In the genomic region with DNA sequence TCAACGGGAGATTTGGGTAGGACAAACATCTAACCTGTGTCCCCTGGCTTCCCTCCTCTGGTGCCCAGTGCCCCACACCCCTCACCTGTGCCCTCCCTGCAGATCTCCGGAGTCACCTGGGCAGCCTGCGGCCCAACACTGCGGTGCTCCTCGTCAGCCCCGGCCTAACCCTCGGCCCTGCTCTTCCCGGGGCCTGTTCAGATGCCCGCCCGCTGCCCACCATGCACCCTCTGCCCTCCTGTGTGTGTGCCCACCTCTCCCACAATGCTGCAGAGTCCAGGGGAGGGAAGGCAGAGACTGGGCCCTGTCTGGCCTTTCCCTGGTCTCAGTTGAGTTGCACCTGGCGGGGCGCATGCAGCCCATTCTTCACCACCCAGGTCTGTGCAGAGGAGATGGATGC, we compare ENCODE assay signal across 29 cellular contexts.
"Had no signal": no experiment of that assay in that cellular context is flagged by ENCODE, and none has a peak within 500 bp of the region (broad histone marks: within the 10 kb centered on the region; RNA-seq: fewer than 3 reads in every experiment).

No MANE protein-coding gene starts in this region.

- H3K27ac ChIP-seq: ovary, parathyroid adenoma, psoas muscle, right lobe of liver, sigmoid colon, stomach, suprapubic skin, testis, tibial artery, transverse colon, vagina had no signal

- H2AFZ ChIP-seq: parathyroid adenoma had no signal

- DNase-seq: naive B cell; naive thymus-derived CD8-positive, alpha-beta T cell; nephron progenitor cell; occipital lobe; ovary; psoas muscle; sigmoid colon; small intestine; stimulated activated CD4-positive, alpha-beta T cell treated with anti-CD3 and anti-CD28 coated beads, Interleukin-15, amount 100 ng/mL, for 24 hours; stimulated activated CD4-positive, alpha-beta T cell treated with anti-CD3 and anti-CD28 coated beads, Interleukin-2, amount 100 ng/mL, for 24 hours; stimulated activated CD4-positive, alpha-beta T cell treated with anti-CD3 and anti-CD28 coated beads, Interleukin-2, amount 100 ng/mL, for 48 hours; stimulated activated CD4-positive, alpha-beta T cell treated with anti-CD3 and anti-CD28 coated beads, Interleukin-4, amount 100 ng/mL, for 24 hours; stimulated activated naive B cell treated with anti-CD40 and anti-IgM and Interleukin-4, amounts not matched to agents 10 μg/mL and 1 μg/mL and 100 μg/mL, for 72 hours; stimulated activated naive CD4-positive, alpha-beta T cell treated with Interleukin-2 at 50 U/mL for 16 hours; stomach; testis; tibial artery; transverse colon had no signal

- H3K4me1 Mint-ChIP-seq: naive B cell; naive thymus-derived CD8-positive, alpha-beta T cell; stimulated activated effector memory CD8-positive, alpha-beta T cell treated with anti-CD3 and anti-CD28 coated beads, Interleukin-12 subunit alpha, Interleukin-12 subunit beta, amount 100 ng/mL, for 72 hours; stimulated activated naive B cell treated with anti-CD40 and anti-IgM and Interleukin-4, amounts not matched to agents 10 μg/mL and 1 μg/mL and 100 μg/mL, for 72 hours had no signal

- H3K4me1 ChIP-seq: parathyroid adenoma, psoas muscle, right lobe of liver, sigmoid colon, stomach, suprapubic skin, tibial artery, transverse colon, vagina had no signal

- H3K9me3 ChIP-seq: ovary, psoas muscle, right lobe of liver, suprapubic skin, testis, transverse colon, vagina had no signal

- H3K27ac Mint-ChIP-seq: naive B cell; naive thymus-derived CD8-positive, alpha-beta T cell; natural killer cell treated with Interleukin-12 subunit alpha and Interleukin-12 subunit beta and Interleukin-15 and Interleukin-18, amount 100 ng/mL, for 72 hours; nephron progenitor cell; progenitor cell of endocrine pancreas; stimulated activated effector memory CD8-positive, alpha-beta T cell treated with anti-CD3 and anti-CD28 coated beads, Interleukin-12 subunit alpha, Interleukin-12 subunit beta, amount 100 ng/mL, for 72 hours; stimulated activated naive B cell treated with anti-CD40 and anti-IgM and Interleukin-4, amounts not matched to agents 10 μg/mL and 1 μg/mL and 100 μg/mL, for 72 hours; stimulated activated naive CD8-positive, alpha-beta T cell treated with anti-CD3 and anti-CD28 coated beads, Interleukin-15, Interleukin-2, amounts not matched to agents 100 ng/mL and 50 ng/mL, for 24 hours; type B pancreatic cell had no signal

- H3K27me3 Mint-ChIP-seq: naive B cell; natural killer cell treated with Interleukin-12 subunit alpha and Interleukin-12 subunit beta and Interleukin-15 and Interleukin-18, amount 100 ng/mL, for 72 hours; stimulated activated naive B cell treated with anti-CD40 and anti-IgM and Interleukin-4, amounts not matched to agents 10 μg/mL and 1 μg/mL and 100 μg/mL, for 72 hours; stimulated activated naive CD8-positive, alpha-beta T cell treated with anti-CD3 and anti-CD28 coated beads, Interleukin-15, Interleukin-2, amounts not matched to agents 100 ng/mL and 50 ng/mL, for 24 hours had no signal

- H3K9ac ChIP-seq: parathyroid adenoma had no signal

- H3K9me3 Mint-ChIP-seq: natural killer cell treated with Interleukin-12 subunit alpha and Interleukin-12 subunit beta and Interleukin-15 and Interleukin-18, amount 100 ng/mL, for 72 hours had no signal

- H3K4me3 ChIP-seq: ovary, psoas muscle, right lobe of liver, sigmoid colon, stomach, suprapubic skin, testis, tibial artery, transverse colon, vagina had no signal

- H3K27me3 ChIP-seq: ovary, right lobe of liver, suprapubic skin, testis, vagina had no signal

- H3K36me3 Mint-ChIP-seq: natural killer cell treated with Interleukin-12 subunit alpha and Interleukin-12 subunit beta and Interleukin-15 and Interleukin-18, amount 100 ng/mL, for 72 hours; stimulated activated effector memory CD8-positive, alpha-beta T cell treated with anti-CD3 and anti-CD28 coated beads, Interleukin-12 subunit alpha, Interleukin-12 subunit beta, amount 100 ng/mL, for 72 hours; stimulated activated naive B cell treated with anti-CD40 and anti-IgM and Interleukin-4, amounts not matched to agents 10 μg/mL and 1 μg/mL and 100 μg/mL, for 72 hours; type B pancreatic cell had no signal

- H3K36me3 ChIP-seq: ovary, right lobe of liver, sigmoid colon, stomach, suprapubic skin, tibial artery, transverse colon, vagina had no signal

- ATAC-seq: naive thymus-derived CD8-positive, alpha-beta T cell; natural killer cell treated with Interleukin-12 subunit alpha and Interleukin-12 subunit beta and Interleukin-15 and Interleukin-18, amount 100 ng/mL, for 72 hours; psoas muscle; right cardiac atrium; right lobe of liver; stimulated activated effector memory CD8-positive, alpha-beta T cell treated with anti-CD3 and anti-CD28 coated beads, Interleukin-12 subunit alpha, Interleukin-12 subunit beta, amount 100 ng/mL, for 72 hours; stimulated activated naive B cell treated with anti-CD40 and anti-IgM and Interleukin-4, amounts not matched to agents 10 μg/mL and 1 μg/mL and 100 μg/mL, for 72 hours had no signal

- H3K4me3 Mint-ChIP-seq: naive B cell; naive thymus-derived CD8-positive, alpha-beta T cell; natural killer cell treated with Interleukin-12 subunit alpha and Interleukin-12 subunit beta and Interleukin-15 and Interleukin-18, amount 100 ng/mL, for 72 hours; nephron progenitor cell; neural crest cell; stimulated activated effector memory CD8-positive, alpha-beta T cell treated with anti-CD3 and anti-CD28 coated beads, Interleukin-12 subunit alpha, Interleukin-12 subunit beta, amount 100 ng/mL, for 72 hours; stimulated activated naive B cell treated with anti-CD40 and anti-IgM and Interleukin-4, amounts not matched to agents 10 μg/mL and 1 μg/mL and 100 μg/mL, for 72 hours; stimulated activated naive CD8-positive, alpha-beta T cell treated with anti-CD3 and anti-CD28 coated beads, Interleukin-15, Interleukin-2, amounts not matched to agents 100 ng/mL and 50 ng/mL, for 24 hours; type B pancreatic cell had no signal
